In the genomic region with DNA sequence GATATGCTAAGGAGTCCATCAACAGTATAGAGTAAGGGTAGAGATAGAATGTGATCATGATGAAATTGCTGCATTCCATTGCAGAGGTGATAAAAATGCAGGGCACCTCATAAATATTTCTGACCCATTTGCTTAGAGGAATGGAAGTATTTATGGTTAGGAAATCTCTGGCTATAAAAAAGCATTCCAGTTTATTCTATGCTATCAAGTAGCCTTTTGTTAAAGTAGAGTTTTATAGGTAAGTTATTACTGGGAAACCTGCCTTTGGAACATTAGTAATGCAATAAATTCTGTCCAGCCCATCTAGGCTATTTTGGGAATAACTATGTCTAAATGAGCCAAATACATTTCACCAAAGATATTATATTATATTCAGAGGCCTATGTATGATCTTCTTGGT, we compare ENCODE assay signal across 28 cellular contexts. TPM values are rescaled to one million over a fixed set of nuclear protein-coding genes. Genes with fewer than 3 reads are reported as not detected.
A peak's percentile ranks its signal among the peaks of the same experiment; 100 is the strongest.
DNase-seq lines count a peak whose midpoint lies in the region; ATAC-seq and TF ChIP-seq lines count a peak whose summit lies in the region.
"Had no signal": no experiment of that assay in that cellular context is flagged by ENCODE, and none has a peak within 500 bp of the region (broad histone marks: within the 10 kb centered on the region; RNA-seq: fewer than 3 reads in every experiment).

No MANE protein-coding gene starts in this region.

- POLR2A ChIA-PET in GM10248 (lab: Yijun Ruan, JAX) = no interaction called here
- POLR2A ChIA-PET in activated CD4-positive, alpha-beta T cell treated with anti-CD3 and anti-CD28 coated beads, Interleukin-2, amount 10 ng/mL, durations not matched to agents 7 days and 5 days (lab: Charles Lee) = no interaction called here

- no peaks in the 10 kb centered on the region for H3K36me3 Mint-ChIP-seq in activated CD4-positive, alpha-beta T cell treated with anti-CD3 and anti-CD28 coated beads, Interleukin-2, amount 10 ng/mL, durations not matched to agents 7 days and 5 days (ENCODE audit: low read depth)
- H3K36me3 Mint-ChIP-seq: IgD-negative memory B cell; natural killer cell; stimulated activated memory B cell treated with anti-CD40 and anti-IgM and Interleukin-4, amounts not matched to agents 10 μg/mL and 1 μg/mL and 100 μg/mL, for 72 hours had no signal

- peak overlapping the region; percentile 53 for H3K4me2 ChIP-seq in GM23248 (ENCODE audit: unreplicated experiment)
- H3K4me2 ChIP-seq: BLaER1 treated with 17β-estradiol and CSF1 and Interleukin-3, amounts not matched to agents 10 nM and 100 nM had no signal

- H3K9ac ChIP-seq in GM23248 = no peak overlapping the region
- H3K9ac ChIP-seq: BLaER1 treated with 17β-estradiol and CSF1 and Interleukin-3, amounts not matched to agents 10 nM and 100 nM; parathyroid adenoma had no signal

- H3K4me1 ChIP-seq in GM23248 (ENCODE audit: insufficient read depth) (peaks cover 46% of the 10 kb centered on the region), RWPE2 (ENCODE audit: insufficient read depth, poor library complexity, severe bottlenecking) (peaks cover 11% of the 10 kb centered on the region)
- H3K4me1 ChIP-seq: parathyroid adenoma, testis, vagina had no signal

- ATAC-seq in RWPE2 (ENCODE audit: low read depth) (peak; percentile 82), GM21737 (IDR thresholded peaks at IDR 0.05; ENCODE audit: unreplicated experiment) (no peak)
- ATAC-seq: left colon; natural killer cell; stimulated activated memory B cell treated with anti-CD40 and anti-IgM and Interleukin-4, amounts not matched to agents 10 μg/mL and 1 μg/mL and 100 μg/mL, for 72 hours had no signal

- no peaks in the 10 kb centered on the region for H3K79me2 ChIP-seq in GM23248 (ENCODE audit: insufficient read depth)
- H3K79me2 ChIP-seq: parathyroid adenoma had no signal

- CTCF ChIA-PET in GM10248 (lab: Yijun Ruan, JAX) = no interaction called here
- CTCF ChIA-PET in activated CD4-positive, alpha-beta T cell treated with anti-CD3 and anti-CD28 coated beads, Interleukin-2, amount 10 ng/mL, durations not matched to agents 7 days and 5 days (lab: Charles Lee) = no interaction called here

- H3F3A ChIP-seq in GM23248 (ENCODE audit: insufficient read depth) = peaks cover 19% of the 10 kb centered on the region

- DNase-seq in A172 (ENCODE audit: low spot score) (peak; percentile 57), GM23248 (peak; percentile 18), RWPE2 (ENCODE audit: low spot score) (no peak), glomerular visceral epithelial cell (ENCODE audit: extremely low spot score) (peak; percentile 3), GM10248 (ENCODE audit: extremely low spot score) (no peak), NCI-H1436 treated with DMSO at 0.1 percent for 48 hours (lab: John Stamatoyannopoulos, UW) (no peak)
- no peak for DNase-seq in activated CD4-positive, alpha-beta T cell treated with anti-CD3 and anti-CD28 coated beads, Interleukin-2, amount 10 ng/mL, durations not matched to agents 7 days and 5 days
- DNase-seq: 8988T; activated CD4-positive, alpha-beta T cell treated with anti-CD3 and anti-CD28 coated beads, Interleukin-2, amount 50 U/mL, for 48 hours; amygdala; central memory CD4-positive, alpha-beta T cell; GF-D8; left colon; MM.1S; natural killer cell; NCI-H1694 treated with DMSO at 0.1 percent for 48 hours; sigmoid colon; SJCRH30; testis had no signal

- H3K36me3 ChIP-seq in GM23248 (ENCODE audit: low read depth) = no peaks in the 10 kb centered on the region
- no peaks in the 10 kb centered on the region for H3K36me3 ChIP-seq in RWPE2 (ENCODE audit: low read depth)
- H3K36me3 ChIP-seq: BLaER1 treated with 17β-estradiol and CSF1 and Interleukin-3, amounts not matched to agents 10 nM and 100 nM; sigmoid colon; SJCRH30; vagina had no signal

- H3K4me1 Mint-ChIP-seq in activated CD4-positive, alpha-beta T cell treated with anti-CD3 and anti-CD28 coated beads, Interleukin-2, amount 10 ng/mL, durations not matched to agents 7 days and 5 days = no peaks in the 10 kb centered on the region
- H3K4me1 Mint-ChIP-seq: IgD-negative memory B cell; natural killer cell; stimulated activated memory B cell treated with anti-CD40 and anti-IgM and Interleukin-4, amounts not matched to agents 10 μg/mL and 1 μg/mL and 100 μg/mL, for 72 hours had no signal

- H3K9me3 Mint-ChIP-seq in activated CD4-positive, alpha-beta T cell treated with anti-CD3 and anti-CD28 coated beads, Interleukin-2, amount 10 ng/mL, durations not matched to agents 7 days and 5 days = no peaks in the 10 kb centered on the region
- H3K9me3 Mint-ChIP-seq: IgD-negative memory B cell; natural killer cell; stimulated activated memory B cell treated with anti-CD40 and anti-IgM and Interleukin-4, amounts not matched to agents 10 μg/mL and 1 μg/mL and 100 μg/mL, for 72 hours; T-helper 2 cell treated with Interferon-gamma antibody and Interleukin-4, amounts not matched to agents 5 μg/mL and 100 μg/mL, for 36 hours had no signal

- no peak overlapping the region for H3K27ac Mint-ChIP-seq in activated CD4-positive, alpha-beta T cell treated with anti-CD3 and anti-CD28 coated beads, Interleukin-2, amount 10 ng/mL, durations not matched to agents 7 days and 5 days
- H3K27ac Mint-ChIP-seq: IgD-negative memory B cell; natural killer cell; stimulated activated memory B cell treated with anti-CD40 and anti-IgM and Interleukin-4, amounts not matched to agents 10 μg/mL and 1 μg/mL and 100 μg/mL, for 72 hours; T-helper 2 cell treated with Interferon-gamma antibody and Interleukin-4, amounts not matched to agents 5 μg/mL and 100 μg/mL, for 36 hours had no signal

- H3K9me3 ChIP-seq in GM23248 (ENCODE audit: low read depth) (no peaks in the 10 kb centered on the region), RWPE2 (ENCODE audit: severe bottlenecking) (no peaks in the 10 kb centered on the region)
- H3K9me3 ChIP-seq: sigmoid colon, SJCRH30, testis, vagina had no signal

- no peaks in the 10 kb centered on the region for H3K9me2 ChIP-seq in GM23248 (ENCODE audit: insufficient read depth)

- no peak overlapping the region for H3K4me3 Mint-ChIP-seq in activated CD4-positive, alpha-beta T cell treated with anti-CD3 and anti-CD28 coated beads, Interleukin-2, amount 10 ng/mL, durations not matched to agents 7 days and 5 days
- H3K4me3 Mint-ChIP-seq: IgD-negative memory B cell; natural killer cell; stimulated activated memory B cell treated with anti-CD40 and anti-IgM and Interleukin-4, amounts not matched to agents 10 μg/mL and 1 μg/mL and 100 μg/mL, for 72 hours; T-helper 2 cell treated with Interferon-gamma antibody and Interleukin-4, amounts not matched to agents 5 μg/mL and 100 μg/mL, for 36 hours had no signal

- in situ Hi-C loops in GM23248 (cut with MboI) = loop anchor here (25.0 kb wide), 1 partner anchor 976 kb away; no protein-coding TSS in a partner anchor

- H4K20me1 ChIP-seq in GM23248 (ENCODE audit: insufficient read depth) = no peaks in the 10 kb centered on the region
- H4K20me1 ChIP-seq: BLaER1 treated with 17β-estradiol and CSF1 and Interleukin-3, amounts not matched to agents 10 nM and 100 nM had no signal

- H2AFZ ChIP-seq in GM23248 = peak overlapping the region; percentile 53
- H2AFZ ChIP-seq: parathyroid adenoma had no signal

- H3K27ac ChIP-seq in GM23248 (peak overlapping the region; percentile 60), RWPE2 (ENCODE audit: poor library complexity, severe bottlenecking) (peak overlapping the region; percentile 26)
- H3K27ac ChIP-seq: BLaER1 treated with 17β-estradiol and CSF1 and Interleukin-3, amounts not matched to agents 10 nM and 100 nM; epithelial cell of prostate; parathyroid adenoma; sigmoid colon; SJCRH30; testis; vagina had no signal

- TF ChIP-seq CTCF in RWPE2 (IDR thresholded peaks at IDR 0.05; ENCODE audit: poor library complexity, severe bottlenecking) (no peak), GM10248 (IDR thresholded peaks at IDR 0.05; ENCODE audit: control extremely low read depth, extremely low read depth, low read depth, missing control alignments) (no peak)

- H3K27me3 ChIP-seq in GM23248 (replicated peaks; ENCODE audit: insufficient read depth) (no peaks in the 10 kb centered on the region), RWPE2 (ENCODE audit: insufficient read depth, poor library complexity, severe bottlenecking) (no peaks in the 10 kb centered on the region)
- H3K27me3 ChIP-seq: BLaER1 treated with 17β-estradiol and CSF1 and Interleukin-3, amounts not matched to agents 10 nM and 100 nM; sigmoid colon; SJCRH30; testis; vagina had no signal

- H3K4me3 ChIP-seq in GM23248 (no peak overlapping the region), RWPE2 (ENCODE audit: severe bottlenecking) (no peak overlapping the region)
- H3K4me3 ChIP-seq: BLaER1 treated with 17β-estradiol and CSF1 and Interleukin-3, amounts not matched to agents 10 nM and 100 nM; sigmoid colon; SJCRH30; testis; vagina had no signal

- no peaks in the 10 kb centered on the region for H3K27me3 Mint-ChIP-seq in activated CD4-positive, alpha-beta T cell treated with anti-CD3 and anti-CD28 coated beads, Interleukin-2, amount 10 ng/mL, durations not matched to agents 7 days and 5 days
- H3K27me3 Mint-ChIP-seq: IgD-negative memory B cell; stimulated activated memory B cell treated with anti-CD40 and anti-IgM and Interleukin-4, amounts not matched to agents 10 μg/mL and 1 μg/mL and 100 μg/mL, for 72 hours had no signal

RNA-seq across cellular contexts. Expression of gene STRIT1, which starts 19.8 kb away (rescaled TPM):
- not detected in 2 replicates for total RNA-seq in A172 (2014; rRNA removed; shearing (Covaris generic))
- total RNA-seq in GM23248 (2014; rRNA removed; shearing (Covaris generic)) = not detected in 2 replicates
- not detected in 2 replicates for polyA plus RNA-seq in GM23248 (2016; fragmentation: Nextera tagmentation; extraction: Ambion mirVana)
- not detected for total RNA-seq in activated CD4-positive, alpha-beta T cell treated with anti-CD3 and anti-CD28 coated beads, Interleukin-2, amount 10 ng/mL, durations not matched to agents 7 days and 5 days
- total RNA-seq: left colon, mesenteric fat pad, natural killer cell, sigmoid colon, SJCRH30, testis, vagina had no signal
- polyA plus RNA-seq: IgD-negative memory B cell had no signal

Comparison
In these comparisons a context has a peak if more than half of its experiments do, and no peak if none do; other contexts are left out.
1. DNase-seq: peak in A172 (single experiment), GM23248 (single experiment) and glomerular visceral epithelial cell (single experiment); none in RWPE2 (single experiment), GM10248 (single experiment), NCI-H1436 treated with DMSO at 0.1 percent for 48 hours (single experiment) and activated CD4-positive, alpha-beta T cell treated with anti-CD3 and anti-CD28 coated beads, Interleukin-2, amount 10 ng/mL, durations not matched to agents 7 days and 5 days (single experiment).